Comparison of ENCODE assay signal across 14 cellular contexts in the genomic region with DNA sequence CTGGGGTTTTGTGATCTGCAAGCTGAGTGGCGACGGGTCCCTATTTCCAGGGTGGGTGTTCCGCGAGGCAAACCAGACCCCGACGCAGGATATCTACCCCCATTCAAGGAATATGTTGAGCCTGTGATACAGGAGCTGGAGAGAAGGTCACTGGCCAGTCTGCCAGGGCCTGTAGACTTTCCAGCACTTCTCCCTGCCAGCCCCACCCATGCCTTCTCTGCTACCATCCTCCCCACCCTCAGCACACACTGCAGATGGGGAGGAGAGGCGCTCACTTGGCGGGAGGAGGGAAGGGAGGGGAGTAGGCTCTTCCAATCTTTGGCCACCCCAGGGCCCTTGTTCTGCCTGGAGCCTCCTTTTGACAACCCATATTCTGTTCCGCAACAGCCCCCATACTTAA.
A peak's percentile ranks its signal among the peaks of the same experiment; 100 is the strongest.
DNase-seq lines count a peak whose midpoint lies in the region; ATAC-seq and TF ChIP-seq lines count a peak whose summit lies in the region.
"Had no signal": no experiment of that assay in that cellular context is flagged by ENCODE, and none has a peak within 500 bp of the region (broad histone marks: within the 10 kb centered on the region; RNA-seq: fewer than 3 reads in every experiment).

No MANE protein-coding gene starts in this region.

- peak overlapping the region; percentile 0 for H3K27ac Mint-ChIP-seq in Caco-2 (ENCODE audit: unreplicated experiment)
- peak overlapping the region; percentile 4 to 85 (median 78) for H3K27ac Mint-ChIP-seq in brain
- H3K27ac Mint-ChIP-seq: memory B cell had no signal

- H3K36me3 ChIP-seq in Caco-2 (ENCODE audit: control insufficient read depth, insufficient read depth, low read length) (no peaks in the 10 kb centered on the region), left ventricle myocardium inferior (no peaks in the 10 kb centered on the region), rectal smooth muscle tissue (ENCODE audit: control insufficient read depth, insufficient read depth, low read length) (no peaks in the 10 kb centered on the region), adrenal gland (replicated peaks in 1 of 2) (no peaks in the 10 kb centered on the region)

- intact Hi-C loops in Caco-2 (cut with micrococcal nuclease; ENCODE audit: unreplicated experiment) = no loop called here
- intact Hi-C loops in left ventricle myocardium inferior (cut with micrococcal nuclease) = no loop called here
- intact Hi-C loops in adrenal gland (cut with DNase I) = no loop called here

- H3K4me1 Mint-ChIP-seq in Caco-2 (ENCODE audit: low read depth, unreplicated experiment) = peaks cover 18% of the 10 kb centered on the region
- peaks cover 41% of the 10 kb centered on the region for H3K4me1 Mint-ChIP-seq in brain

- H3K9me3 Mint-ChIP-seq in Caco-2 (ENCODE audit: unreplicated experiment) = no peaks in the 10 kb centered on the region
- no peaks in the 10 kb centered on the region for H3K9me3 Mint-ChIP-seq in brain
- H3K9me3 Mint-ChIP-seq: activated naive CD4-positive, alpha-beta T cell treated with anti-CD3 and anti-CD28 coated beads, Interleukin-2, amount 50 U/mL, for 72 hours; memory B cell had no signal

- H3K9me3 ChIP-seq in Caco-2 (no peaks in the 10 kb centered on the region), left ventricle myocardium inferior (replicated peaks) (no peaks in the 10 kb centered on the region), adrenal gland (replicated peaks in 1 of 3) (no peaks in the 10 kb centered on the region)

- no peaks in the 10 kb centered on the region for H3K36me3 Mint-ChIP-seq in Caco-2 (ENCODE audit: insufficient read depth, unreplicated experiment)
- no peaks in the 10 kb centered on the region for H3K36me3 Mint-ChIP-seq in brain
- H3K36me3 Mint-ChIP-seq: activated naive CD4-positive, alpha-beta T cell treated with anti-CD3 and anti-CD28 coated beads, Interleukin-2, amount 50 U/mL, for 72 hours; memory B cell had no signal

- DNase-seq in Caco-2 (no peak), left ventricle myocardium inferior (peak; percentile 25), adrenal gland (no peak), GF-D8 (lab: John Stamatoyannopoulos, UW) (no peak), left lobe of liver (ENCODE audit: low spot score) (no peak)
- DNase-seq: activated CD4-positive, alpha-beta T cell treated with anti-CD3 and anti-CD28 coated beads for 4 hours; SHP77; stimulated activated CD4-positive, alpha-beta T cell treated with anti-CD3 and anti-CD28 coated beads, Interleukin-2, amount 100 ng/mL, for 24 hours had no signal

- POLR2A ChIA-PET in Caco-2 (lab: Charles Lee) = interaction anchor here (0.6 kb wide), 1 partner anchor 182 kb away, joined by 3 read pairs; no protein-coding TSS in a partner anchor

- no peak for TF ChIP-seq POLR2A in adrenal gland (IDR thresholded peaks at IDR 0.05)

- no peak for TF ChIP-seq CTCF in Caco-2 (IDR thresholded peaks at IDR 0.05; ENCODE audit: insufficient read depth in 1 of 2, low read depth in 1 of 2, low read length in 1 of 2, severe bottlenecking in 1 of 2, unreplicated experiment in 1 of 2)
- TF ChIP-seq CTCF in brain (conservative IDR thresholded peaks at IDR 0.05) = no peak
- no peak for TF ChIP-seq CTCF in left ventricle myocardium inferior (IDR thresholded peaks at IDR 0.05; ENCODE audit: borderline replicate concordance)
- no peak for TF ChIP-seq CTCF in adrenal gland (IDR thresholded peaks at IDR 0.05)

- no peak overlapping the region for H3K4me3 Mint-ChIP-seq in Caco-2 (ENCODE audit: unreplicated experiment)
- H3K4me3 Mint-ChIP-seq in brain = no peak overlapping the region
- H3K4me3 Mint-ChIP-seq: memory B cell had no signal

- H3K27me3 Mint-ChIP-seq in Caco-2 (ENCODE audit: insufficient read depth, unreplicated experiment) (no peaks in the 10 kb centered on the region), brain (peaks cover 3% of the 10 kb centered on the region)

- CTCF ChIA-PET in Caco-2 (lab: Charles Lee) = no interaction called here

- ATAC-seq in left lobe of liver (no peak), HG02884 (IDR thresholded peaks at IDR 0.05; ENCODE audit: unreplicated experiment) (no peak)
- ATAC-seq: activated naive CD4-positive, alpha-beta T cell treated with anti-CD3 and anti-CD28 coated beads, Interleukin-2, amount 50 U/mL, for 72 hours; HepG2 had no signal

- H3K27me3 ChIP-seq in Caco-2 (replicated peaks; ENCODE audit: control insufficient read depth, insufficient read depth, low read length) (no peaks in the 10 kb centered on the region), left ventricle myocardium inferior (ENCODE audit: low read depth) (peaks cover 29% of the 10 kb centered on the region), rectal smooth muscle tissue (ENCODE audit: control insufficient read depth, insufficient read depth, low read length) (no peaks in the 10 kb centered on the region), adrenal gland (no peaks in the 10 kb centered on the region)

- H3K27ac ChIP-seq in left ventricle myocardium inferior (replicated peaks) = peak overlapping the region; percentile 83
- peak overlapping the region; percentile 94 for H3K27ac ChIP-seq in rectal smooth muscle tissue (ENCODE audit: low read depth, low read length)
- H3K27ac ChIP-seq in adrenal gland = peak overlapping the region in 2 of 5 donors; percentile 45 to 71

- H3K4me1 ChIP-seq in Caco-2 (no peaks in the 10 kb centered on the region), left ventricle myocardium inferior (peaks cover 19% of the 10 kb centered on the region), rectal smooth muscle tissue (ENCODE audit: control insufficient read depth, insufficient read depth, low read length) (peaks cover 20% of the 10 kb centered on the region), adrenal gland (replicated peaks in 1 of 2) (peaks cover 0 to 16% of the 10 kb centered on the region in 2 donors)

- WGBS in adrenal gland, 4 donors = 74 to 89% (median 83%) methylated on average over 7 to 9 of the region's 9 CpGs

- H3K4me3 ChIP-seq in Caco-2 (ENCODE audit: low read depth, low read length) (no peak overlapping the region), left ventricle myocardium inferior (peak overlapping the region; percentile 24), rectal smooth muscle tissue (ENCODE audit: low read length) (peak overlapping the region; percentile 10), adrenal gland (no peak overlapping the region)

- BruUV-seq in Caco-2 (replicated peaks; lab: Mats Ljungman, UMichigan) = no TSS peak

- H3K9ac ChIP-seq in rectal smooth muscle tissue (ENCODE audit: low read length) = no peak overlapping the region

Comparison
In these comparisons a context has a peak if more than half of its experiments do, and no peak if none do; other contexts are left out.
1. H3K4me3 ChIP-seq: peak in left ventricle myocardium inferior (single experiment) and rectal smooth muscle tissue (single experiment); none in Caco-2 (single experiment) and adrenal gland (0 of 4).